ENCODE assay signal across 8 cellular contexts in genomic region chr17:57009737-57010445, GRCh38.
DNase-seq lines count a peak whose midpoint lies in the region; ATAC-seq and TF ChIP-seq lines count a peak whose summit lies in the region.

No MANE protein-coding gene starts in this region.

- no peak overlapping the region for H3K4me3 ChIP-seq in GM12864 (ENCODE audit: low read depth, low read length)

- peak; percentile 31 for DNase-seq in GM12864 (ENCODE audit: low read depth)
- DNase-seq in NCI-H446 treated with DMSO at 0.1 percent for 48 hours (lab: John Stamatoyannopoulos, UW) = peak; percentile 49
- DNase-seq in activated CD4-positive, alpha-beta T cell treated with anti-CD3 and anti-CD28 coated beads for 48 hours = peak; percentile 71
- peak; percentile 73 for DNase-seq in ecto neural progenitor cell (ENCODE audit: low spot score)
- peak; percentile 74 for DNase-seq in medulla oblongata (ENCODE audit: extremely low spot score)
- DNase-seq in stimulated activated CD8-positive, alpha-beta memory T cell treated with anti-CD3 and anti-CD28 coated beads, Interleukin-7, amount 100 ng/mL, for 24 hours (ENCODE audit: low read depth) = peak; percentile 27
- DNase-seq in cortex of kidney (lab: John Stamatoyannopoulos, UW) = no peak

- peak; percentile 93 for TF ChIP-seq CTCF in GM12864 (IDR thresholded peaks at IDR 0.05; ENCODE audit: low read depth, low read length, missing control alignments)

- ATAC-seq in HG03103 (IDR thresholded peaks at IDR 0.05; ENCODE audit: low read depth, unreplicated experiment) = peak; percentile 51
